13 cellular contexts compared by ENCODE assay signal in genomic region chr14:65002586-65003210, GRCh38. TPM values are rescaled to one million over a fixed set of nuclear protein-coding genes. Genes with fewer than 3 reads are reported as not detected.
DNase-seq lines count a peak whose midpoint lies in the region; ATAC-seq, FAIRE-seq and TF ChIP-seq lines count a peak whose summit lies in the region.
"Had no signal": no experiment of that assay in that cellular context is flagged by ENCODE, and none has a peak within 500 bp of the region (broad histone marks: within the 10 kb centered on the region; RNA-seq: fewer than 3 reads in every experiment).

No MANE protein-coding gene starts in this region.

- POLR2A ChIA-PET in activated CD4-positive, alpha-beta memory T cell treated with anti-CD3 and anti-CD28 coated beads, Interleukin-2, amount 10 ng/mL, durations not matched to agents 7 days and 5 days (lab: Charles Lee): interaction anchor here (1.3 kb wide), 1 partner anchor 11 kb away, joined by 3 read pairs; no protein-coding TSS in a partner anchor
- POLR2A ChIA-PET in GM10248 (lab: Yijun Ruan, JAX): no interaction called here

- no peaks in the 10 kb centered on the region for H3K9me3 Mint-ChIP-seq in activated CD4-positive, alpha-beta memory T cell treated with anti-CD3 and anti-CD28 coated beads, Interleukin-2, amount 10 ng/mL, durations not matched to agents 7 days and 5 days
- H3K9me3 Mint-ChIP-seq: central memory CD8-positive, alpha-beta T cell had no signal

- no peak overlapping the region for H3K4me3 Mint-ChIP-seq in activated CD4-positive, alpha-beta memory T cell treated with anti-CD3 and anti-CD28 coated beads, Interleukin-2, amount 10 ng/mL, durations not matched to agents 7 days and 5 days
- H3K4me3 Mint-ChIP-seq: central memory CD8-positive, alpha-beta T cell had no signal

- peak; percentile 28 for DNase-seq in AG09319 (ENCODE audit: extremely low read depth, low read depth)
- no peak for DNase-seq in GM12892 (ENCODE audit: insufficient read length)
- DNase-seq in activated CD4-positive, alpha-beta memory T cell treated with anti-CD3 and anti-CD28 coated beads, Interleukin-2, amount 10 ng/mL, durations not matched to agents 7 days and 5 days: no peak
- DNase-seq in iris pigment epithelial cell (ENCODE audit: low read depth): peak; percentile 39
- DNase-seq in dermis blood vessel endothelial cell: no peak
- DNase-seq in GM10248 (ENCODE audit: extremely low spot score): no peak
- DNase-seq in cortex of kidney (lab: John Stamatoyannopoulos, UW): no peak
- DNase-seq: gastrocnemius medialis; kidney glomerular epithelial cell; stimulated activated CD8-positive, alpha-beta memory T cell treated with anti-CD3 and anti-CD28 coated beads, Interleukin-4, amount 100 ng/mL, for 48 hours had no signal

- peaks cover 13% of the 10 kb centered on the region for H3K36me3 Mint-ChIP-seq in activated CD4-positive, alpha-beta memory T cell treated with anti-CD3 and anti-CD28 coated beads, Interleukin-2, amount 10 ng/mL, durations not matched to agents 7 days and 5 days (ENCODE audit: low read depth)

- no peaks in the 10 kb centered on the region for H3K27me3 Mint-ChIP-seq in activated CD4-positive, alpha-beta memory T cell treated with anti-CD3 and anti-CD28 coated beads, Interleukin-2, amount 10 ng/mL, durations not matched to agents 7 days and 5 days
- H3K27me3 Mint-ChIP-seq: central memory CD8-positive, alpha-beta T cell had no signal

- peak; percentile 33 for FAIRE-seq in GM12892 (lab: Jason Lieb, UNC)
- FAIRE-seq: TTC549 had no signal

- CTCF ChIA-PET in activated CD4-positive, alpha-beta memory T cell treated with anti-CD3 and anti-CD28 coated beads, Interleukin-2, amount 10 ng/mL, durations not matched to agents 7 days and 5 days (lab: Charles Lee): no interaction called here
- CTCF ChIA-PET in GM10248 (lab: Yijun Ruan, JAX): interaction anchor here (1.1 to 13.4 kb wide), 5 partner anchors 9 to 26 kb away, joined by 3 to 114 read pairs (median 7); partner anchors contain the start of gene FNTB

- H3K27ac Mint-ChIP-seq in activated CD4-positive, alpha-beta memory T cell treated with anti-CD3 and anti-CD28 coated beads, Interleukin-2, amount 10 ng/mL, durations not matched to agents 7 days and 5 days: peak overlapping the region; percentile 4

- no peak for TF ChIP-seq CTCF in AG09319 (IDR thresholded peaks at IDR 0.05; ENCODE audit: low read depth, low read length)
- TF ChIP-seq CTCF in GM10248 (IDR thresholded peaks at IDR 0.05; ENCODE audit: control extremely low read depth, extremely low read depth, low read depth, missing control alignments): no peak

- no peak for ATAC-seq in HG03039 (IDR thresholded peaks at IDR 0.05; ENCODE audit: unreplicated experiment)
- ATAC-seq: gastrocnemius medialis had no signal

- peaks cover 36% of the 10 kb centered on the region for H3K4me1 Mint-ChIP-seq in activated CD4-positive, alpha-beta memory T cell treated with anti-CD3 and anti-CD28 coated beads, Interleukin-2, amount 10 ng/mL, durations not matched to agents 7 days and 5 days

- no peak for TF ChIP-seq POLR2A in GM12892 (IDR thresholded peaks at IDR 0.05; ENCODE audit: low read depth, low read length)

RNA-seq across cellular contexts. Expression of gene FNTB, which starts 16.0 kb away (rescaled TPM):
- 11.0 TPM for polyA plus RNA-seq in GM12892 (2012; ENCODE audit: missing spikeins)
- total RNA-seq in activated CD4-positive, alpha-beta memory T cell treated with anti-CD3 and anti-CD28 coated beads, Interleukin-2, amount 10 ng/mL, durations not matched to agents 7 days and 5 days: 10 to 100 TPM; 12.3 to 16.1 TPM
- 8.5 and 13.3 TPM in 2 replicates for total RNA-seq in dermis blood vessel endothelial cell

RNA-seq across cellular contexts. Expression of gene RAB15, which starts 30.6 kb away (rescaled TPM):
- polyA plus RNA-seq in GM12892 (2012; ENCODE audit: missing spikeins): 5.5 TPM
- total RNA-seq in activated CD4-positive, alpha-beta memory T cell treated with anti-CD3 and anti-CD28 coated beads, Interleukin-2, amount 10 ng/mL, durations not matched to agents 7 days and 5 days: 1 to 10 TPM; 1.5 to 1.7 TPM
- total RNA-seq in dermis blood vessel endothelial cell: 9.5 and 10.4 TPM in 2 replicates

Comparison
In these comparisons a context has a peak if more than half of its experiments do, and no peak if none do; other contexts are left out.
1. DNase-seq: peak in AG09319 (single experiment) and iris pigment epithelial cell (single experiment); none in GM12892 (single experiment), activated CD4-positive, alpha-beta memory T cell treated with anti-CD3 and anti-CD28 coated beads, Interleukin-2, amount 10 ng/mL, durations not matched to agents 7 days and 5 days (single experiment), dermis blood vessel endothelial cell (single experiment), GM10248 (single experiment) and cortex of kidney (single experiment).